Comparison of ENCODE assay signal across 8 cellular contexts in the genomic region with DNA sequence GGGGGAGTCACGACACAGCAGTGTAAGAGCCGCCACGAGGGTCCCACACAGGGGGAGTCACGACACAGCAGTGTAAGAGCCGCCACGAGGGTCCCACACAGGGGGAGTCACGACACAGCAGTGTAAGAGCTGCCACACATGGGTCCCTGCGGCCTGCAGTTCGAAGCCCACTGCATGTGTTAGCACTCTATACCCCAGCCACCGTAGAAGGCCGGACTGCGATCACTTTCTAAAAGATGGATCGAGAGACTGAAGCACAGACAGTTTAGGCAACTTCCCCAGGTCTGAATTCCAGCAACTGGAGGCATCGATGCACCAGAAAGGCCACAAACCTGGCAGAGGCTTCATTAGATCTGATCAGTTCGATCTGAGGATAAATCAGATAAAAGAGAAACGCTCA.
DNase-seq lines count a peak whose midpoint lies in the region; ATAC-seq and TF ChIP-seq lines count a peak whose summit lies in the region.
"Not testable (repeated sequence)": the region's sequence is repeated elsewhere in the genome, so short reads cannot be mapped to it uniquely, and the experiment has no call there.

No MANE protein-coding gene starts in this region.

- intact Hi-C loops in sigmoid colon (cut with DNase I); stomach (cut with DNase I; ENCODE audit: low total_unique reads): not testable (repeated sequence)

- not testable (repeated sequence) for H3K36me3 Mint-ChIP-seq in activated T-cell treated with anti-CD3 and anti-CD28 coated beads, Interleukin-2, amount 50 U/mL, for 24 hours (ENCODE audit: low read depth); endothelial cell (ENCODE audit: low read depth, unreplicated experiment); type B pancreatic cell

- not testable (repeated sequence) for H3K36me3 ChIP-seq in osteoblast (ENCODE audit: insufficient read depth, low read length); sigmoid colon; stomach

- H3K4me1 Mint-ChIP-seq in activated T-cell treated with anti-CD3 and anti-CD28 coated beads, Interleukin-2, amount 50 U/mL, for 24 hours (ENCODE audit: low read depth); endothelial cell (ENCODE audit: unreplicated experiment); type B pancreatic cell (ENCODE audit: unreplicated experiment): not testable (repeated sequence)

- not testable (repeated sequence) for H3K4me3 Mint-ChIP-seq in activated T-cell treated with anti-CD3 and anti-CD28 coated beads, Interleukin-2, amount 50 U/mL, for 24 hours; endothelial cell (ENCODE audit: unreplicated experiment); type B pancreatic cell

- H3K4me1 ChIP-seq in osteoblast (ENCODE audit: insufficient read depth, low read length); sigmoid colon; stomach: not testable (repeated sequence)

- H3K9me3 Mint-ChIP-seq in activated T-cell treated with anti-CD3 and anti-CD28 coated beads, Interleukin-2, amount 50 U/mL, for 24 hours; endothelial cell (ENCODE audit: unreplicated experiment); type B pancreatic cell: not testable (repeated sequence)

- TF ChIP-seq CTCF in endothelial cell (IDR thresholded peaks at IDR 0.05; ENCODE audit: unreplicated experiment); osteoblast (IDR thresholded peaks at IDR 0.05; ENCODE audit: extremely low read depth, low read depth, low read length); sigmoid colon (IDR thresholded peaks at IDR 0.05); stomach (IDR thresholded peaks at IDR 0.05); type B pancreatic cell (conservative IDR thresholded peaks at IDR 0.05): not testable (repeated sequence)

- not testable (repeated sequence) for H3K27me3 ChIP-seq in osteoblast (ENCODE audit: insufficient read depth, low read length); sigmoid colon; stomach

- not testable (repeated sequence) for H3K9me3 ChIP-seq in osteoblast (ENCODE audit: low read depth, low read length); sigmoid colon; stomach

- not testable (repeated sequence) for H3K4me3 ChIP-seq in osteoblast (ENCODE audit: insufficient read depth, low read length); sigmoid colon; stomach

- not testable (repeated sequence) for ATAC-seq in left lobe of liver

- not testable (repeated sequence) for H3K4me2 ChIP-seq in osteoblast (ENCODE audit: insufficient read depth, low read length)

- not testable (repeated sequence) for H3K79me2 ChIP-seq in osteoblast (ENCODE audit: insufficient read depth, low read length)

- H3K27ac Mint-ChIP-seq in activated T-cell treated with anti-CD3 and anti-CD28 coated beads, Interleukin-2, amount 50 U/mL, for 24 hours; endothelial cell (ENCODE audit: unreplicated experiment); type B pancreatic cell: not testable (repeated sequence)

- WGBS in sigmoid colon, 2 donors: 90 to 95% methylated on average over 16 of the region's 16 CpGs
- WGBS in stomach, 5 donors: 83 to 92% (median 87%) methylated on average over 13 to 16 of the region's 16 CpGs

- TF ChIP-seq EP300 in sigmoid colon (IDR thresholded peaks at IDR 0.05); stomach (IDR thresholded peaks at IDR 0.05): not testable (repeated sequence)

- H3K27me3 Mint-ChIP-seq in activated T-cell treated with anti-CD3 and anti-CD28 coated beads, Interleukin-2, amount 50 U/mL, for 24 hours; type B pancreatic cell: not testable (repeated sequence)
- H3K27me3 Mint-ChIP-seq in endothelial cell (ENCODE audit: unreplicated experiment): peaks cover 14% of the 10 kb centered on the region

- not testable (repeated sequence) for TF ChIP-seq POLR2A in sigmoid colon (IDR thresholded peaks at IDR 0.05); stomach (IDR thresholded peaks at IDR 0.05)

- H3K27ac ChIP-seq in osteoblast (ENCODE audit: low read depth, low read length); sigmoid colon; stomach: not testable (repeated sequence)

- not testable (repeated sequence) for H4K20me1 ChIP-seq in osteoblast (ENCODE audit: insufficient read depth, low read length)

- DNase-seq in DMS53 (lab: John Stamatoyannopoulos, UW) (peak; percentile 1), endothelial cell (ENCODE audit: low spot score) (peak; percentile 2), left lobe of liver (ENCODE audit: low spot score) (peak; percentile 16), osteoblast (ENCODE audit: insufficient read length, low spot score, missing footprints) (peak; percentile 42), sigmoid colon (peak; percentile 57), stomach (peak; percentile 17), type B pancreatic cell (ENCODE audit: extremely low spot score, unreplicated experiment) (peak; percentile 31)
- DNase-seq in activated T-cell treated with anti-CD3 and anti-CD28 coated beads, Interleukin-2, amount 50 U/mL, for 24 hours: peak; percentile 7

- H2AFZ ChIP-seq in osteoblast (ENCODE audit: low read length): not testable (repeated sequence)

Comparison
In these comparisons a context has a peak if more than half of its experiments do, and no peak if none do; other contexts are left out.
1. DNase-seq: peak in every context shown above with its lines; median percentile 57 in sigmoid colon; 42 in osteoblast; 31 in type B pancreatic cell; 17 in stomach; 16 in left lobe of liver; 7 in activated T-cell treated with anti-CD3 and anti-CD28 coated beads, Interleukin-2, amount 50 U/mL, for 24 hours; 2 in endothelial cell; 1 in DMS53.